8 cellular contexts compared by ENCODE assay signal in genomic region chr6:26033132-26033941, GRCh38. TPM values are rescaled to one million over a fixed set of nuclear protein-coding genes. Genes with fewer than 3 reads are reported as not detected.
DNase-seq lines count a peak whose midpoint lies in the region; ATAC-seq and TF ChIP-seq lines count a peak whose summit lies in the region.

No MANE protein-coding gene starts in this region.

- DNase-seq in AG04449 (ENCODE audit: low read depth, low spot score) = peak; percentile 94
- DNase-seq in NCI-H187 treated with DMSO at 0.1 percent for 48 hours (lab: John Stamatoyannopoulos, UW) = peak; percentile 87
- peak in 3 of 5 experiments; percentile 43 to 96 (median 68) for DNase-seq in T-helper 2 cell
- peak; percentile 97 for DNase-seq in MCF 10A (ENCODE audit: unreplicated experiment)
- DNase-seq in sciatic nerve (ENCODE audit: low spot score) = peak; percentile 74

- no peaks in the 10 kb centered on the region for H3K9me3 ChIP-seq in iPS-15b (ENCODE audit: control insufficient read depth, insufficient read depth, low read length)

- no peaks in the 10 kb centered on the region for H3K27me3 ChIP-seq in iPS-15b (ENCODE audit: control insufficient read depth, insufficient read depth, low read length)

- CTCF ChIA-PET in AG04449 (lab: Yijun Ruan, JAX) = interaction anchor here (1.0 to 4.2 kb wide), 6 partner anchors 10 to 1861 kb away, joined by 3 to 22 read pairs (median 18); a partner anchor contains a TSS
- CTCF ChIA-PET in MCF 10A (lab: Yijun Ruan, JAX) = interaction anchor here (0.6 to 2.7 kb wide), 10 partner anchors 10 to 429 kb away, joined by 3 to 16 read pairs (median 4); a partner anchor contains a TSS

- peak overlapping the region; percentile 81 for H3K4me3 Mint-ChIP-seq in MCF 10A (ENCODE audit: unreplicated experiment)

- POLR2A ChIA-PET in AG04449 (lab: Yijun Ruan, JAX) (interaction anchor here (0.9 to 5.7 kb wide), 9 partner anchors 11 to 1857 kb away, joined by 3 to 98 read pairs (median 6); a partner anchor contains a TSS), MCF 10A (lab: Yijun Ruan, JAX) (interaction anchor here (0.6 to 20.2 kb wide), 34 partner anchors 13 to 1804 kb away, joined by 3 to 1354 read pairs (median 13); partner anchors contain the start of gene HFE)

- peaks cover 18% of the 10 kb centered on the region for H3K4me1 ChIP-seq in iPS-15b (ENCODE audit: control insufficient read depth, insufficient read depth, low read length)

- H3K36me3 Mint-ChIP-seq in MCF 10A (ENCODE audit: insufficient read depth, unreplicated experiment) = peaks cover 9% of the 10 kb centered on the region

- no peaks in the 10 kb centered on the region for H3K36me3 ChIP-seq in iPS-15b (ENCODE audit: control insufficient read depth, insufficient read depth, low read length)

- peak; percentile 63 for ATAC-seq in GM18519 (IDR thresholded peaks at IDR 0.05; ENCODE audit: low FRiP score, unreplicated experiment)
- peak; percentile 49 for ATAC-seq in HG02981 (IDR thresholded peaks at IDR 0.05; ENCODE audit: unreplicated experiment)
- peak; percentile 93 for ATAC-seq in sciatic nerve

- intact Hi-C loops in MCF 10A (cut with micrococcal nuclease) (loop anchor here (1.0 to 10.0 kb wide), 5 partner anchors 10 to 1859 kb away; a partner anchor contains a TSS), sciatic nerve (cut with DNase I) (no loop called here)

- H3K9me3 Mint-ChIP-seq in MCF 10A (ENCODE audit: unreplicated experiment) = no peaks in the 10 kb centered on the region

- H3K4me3 ChIP-seq in AG04449 (ENCODE audit: low read depth, low read length) = peak overlapping the region; percentile 69
- peak overlapping the region; percentile 67 for H3K4me3 ChIP-seq in iPS-15b (ENCODE audit: low read depth, low read length)

- TSS peak; percentile 61 for BruUV-seq in MCF 10A (replicated peaks; lab: Mats Ljungman, UMichigan)

- H3K9ac ChIP-seq in iPS-15b (ENCODE audit: low read depth, low read length) = peak overlapping the region; percentile 84

- H3K4me1 Mint-ChIP-seq in MCF 10A (ENCODE audit: insufficient read depth, unreplicated experiment) = peaks cover 25% of the 10 kb centered on the region

- TF ChIP-seq CTCF in AG04449 (IDR thresholded peaks at IDR 0.05; ENCODE audit: insufficient read depth, low read length, missing control alignments) = no peak
- TF ChIP-seq CTCF in MCF 10A (IDR thresholded peaks at IDR 0.05; ENCODE audit: unreplicated experiment) = no peak

- no peaks in the 10 kb centered on the region for H3K27me3 Mint-ChIP-seq in MCF 10A (ENCODE audit: insufficient read depth, unreplicated experiment)

- H3K27ac Mint-ChIP-seq in MCF 10A (ENCODE audit: low read depth, unreplicated experiment) = peak overlapping the region; percentile 97

RNA-seq across cellular contexts. Expression of gene HFE, which starts 53.9 kb away (rescaled TPM):
- total RNA-seq in MCF 10A (2022) (2.8 and 5.2 TPM in 2 replicates), sciatic nerve (13.9 TPM)

Comparison
In these comparisons a context has a peak if more than half of its experiments do, and no peak if none do; other contexts are left out.
1. Peak in every context shown above with its lines: DNase-seq, ATAC-seq and H3K4me3 ChIP-seq.